In the genomic region with DNA sequence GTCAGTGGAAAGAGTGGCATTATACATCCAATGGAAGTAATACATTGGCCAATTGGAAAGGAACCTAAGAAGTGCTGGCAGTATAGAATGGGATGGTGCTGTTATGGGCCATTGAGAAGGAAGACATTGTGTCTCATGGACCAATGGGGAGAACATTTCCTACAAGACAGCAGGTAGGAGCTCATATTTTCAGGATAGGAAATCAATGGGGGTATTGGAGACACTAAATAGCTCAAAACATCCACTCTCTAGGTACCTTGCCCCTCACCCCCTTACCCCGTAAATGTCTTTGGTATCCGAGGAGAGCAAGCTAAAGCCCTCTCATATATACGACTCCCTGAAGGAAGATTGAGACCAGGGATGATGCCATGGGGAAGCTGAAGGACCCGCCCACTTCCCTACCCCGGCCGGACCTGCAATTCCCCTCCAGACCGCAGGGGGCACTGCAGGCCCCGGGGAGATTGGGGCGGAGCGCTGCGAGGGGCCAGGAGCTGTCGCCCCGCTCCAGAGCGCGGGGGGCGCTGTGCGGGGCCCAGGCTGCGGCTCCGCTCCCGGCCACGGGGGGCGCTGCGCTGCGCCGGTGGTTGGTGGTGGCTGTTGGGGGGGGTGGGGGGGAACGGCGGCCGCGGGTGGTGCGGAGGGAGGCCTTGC, we compare ENCODE assay signal across 8 cellular contexts. TPM values are rescaled to one million over a fixed set of nuclear protein-coding genes. Genes with fewer than 3 reads are reported as not detected.
DNase-seq lines count a peak whose midpoint lies in the region; ATAC-seq lines count a peak whose summit lies in the region.

A gene with protein sequence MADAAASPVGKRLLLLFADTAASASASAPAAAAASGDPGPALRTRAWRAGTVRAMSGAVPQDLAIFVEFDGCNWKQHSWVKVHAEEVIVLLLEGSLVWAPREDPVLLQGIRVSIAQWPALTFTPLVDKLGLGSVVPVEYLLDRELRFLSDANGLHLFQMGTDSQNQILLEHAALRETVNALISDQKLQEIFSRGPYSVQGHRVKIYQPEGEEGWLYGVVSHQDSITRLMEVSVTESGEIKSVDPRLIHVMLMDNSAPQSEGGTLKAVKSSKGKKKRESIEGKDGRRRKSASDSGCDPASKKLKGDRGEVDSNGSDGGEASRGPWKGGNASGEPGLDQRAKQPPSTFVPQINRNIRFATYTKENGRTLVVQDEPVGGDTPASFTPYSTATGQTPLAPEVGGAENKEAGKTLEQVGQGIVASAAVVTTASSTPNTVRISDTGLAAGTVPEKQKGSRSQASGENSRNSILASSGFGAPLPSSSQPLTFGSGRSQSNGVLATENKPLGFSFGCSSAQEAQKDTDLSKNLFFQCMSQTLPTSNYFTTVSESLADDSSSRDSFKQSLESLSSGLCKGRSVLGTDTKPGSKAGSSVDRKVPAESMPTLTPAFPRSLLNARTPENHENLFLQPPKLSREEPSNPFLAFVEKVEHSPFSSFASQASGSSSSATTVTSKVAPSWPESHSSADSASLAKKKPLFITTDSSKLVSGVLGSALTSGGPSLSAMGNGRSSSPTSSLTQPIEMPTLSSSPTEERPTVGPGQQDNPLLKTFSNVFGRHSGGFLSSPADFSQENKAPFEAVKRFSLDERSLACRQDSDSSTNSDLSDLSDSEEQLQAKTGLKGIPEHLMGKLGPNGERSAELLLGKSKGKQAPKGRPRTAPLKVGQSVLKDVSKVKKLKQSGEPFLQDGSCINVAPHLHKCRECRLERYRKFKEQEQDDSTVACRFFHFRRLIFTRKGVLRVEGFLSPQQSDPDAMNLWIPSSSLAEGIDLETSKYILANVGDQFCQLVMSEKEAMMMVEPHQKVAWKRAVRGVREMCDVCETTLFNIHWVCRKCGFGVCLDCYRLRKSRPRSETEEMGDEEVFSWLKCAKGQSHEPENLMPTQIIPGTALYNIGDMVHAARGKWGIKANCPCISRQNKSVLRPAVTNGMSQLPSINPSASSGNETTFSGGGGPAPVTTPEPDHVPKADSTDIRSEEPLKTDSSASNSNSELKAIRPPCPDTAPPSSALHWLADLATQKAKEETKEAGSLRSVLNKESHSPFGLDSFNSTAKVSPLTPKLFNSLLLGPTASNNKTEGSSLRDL (N-terminal part only) (plus strand): TSS at position 615 of the 651 bp plus-strand sequence. CDS start 111 bp downstream, outside the sequence.

- peaks cover 11% of the 10 kb centered on the region for H3K36me3 ChIP-seq in CD4-positive, CD25-positive, alpha-beta regulatory T cell (ENCODE audit: control insufficient read depth, insufficient read depth, low read length)
- H3K36me3 ChIP-seq in effector memory CD4-positive, alpha-beta T cell (ENCODE audit: control insufficient read depth, insufficient read depth, low read length), result peaks cover 4% of the 10 kb centered on the region

- H3K4me1 Mint-ChIP-seq in CD4-positive, CD25-positive, alpha-beta regulatory T cell, result peaks cover 22 to 52% (median 34%) of the 10 kb centered on the region in 4 donors
- peaks cover 42% of the 10 kb centered on the region for H3K4me1 Mint-ChIP-seq in memory B cell

- peak; percentile 89 to 91 for ATAC-seq in CD4-positive, CD25-positive, alpha-beta regulatory T cell (ENCODE audit: low read depth in 2 of 2)
- ATAC-seq in GM19397 (IDR thresholded peaks at IDR 0.05; ENCODE audit: unreplicated experiment) (peak; percentile 67), HG03565 (IDR thresholded peaks at IDR 0.05; ENCODE audit: unreplicated experiment) (peak; percentile 44), memory B cell (ENCODE audit: low read depth) (peak; percentile 74)

- peaks cover 0 to 5% (median 0%) of the 10 kb centered on the region in 7 donors for H3K9me3 Mint-ChIP-seq in CD4-positive, CD25-positive, alpha-beta regulatory T cell
- H3K9me3 Mint-ChIP-seq in memory B cell, result peaks cover 4% of the 10 kb centered on the region

- peak within 1 kb of the TSS; percentile 91 for H3K4me3 ChIP-seq in CD4-positive, CD25-positive, alpha-beta regulatory T cell (ENCODE audit: low read depth, low read length)
- H3K4me3 ChIP-seq in effector memory CD4-positive, alpha-beta T cell (ENCODE audit: insufficient read depth, low read depth, low read length, poor library complexity, severe bottlenecking), result peak within 1 kb of the TSS; percentile 89

- no peaks in the 10 kb centered on the region for H3K27me3 ChIP-seq in CD4-positive, CD25-positive, alpha-beta regulatory T cell (ENCODE audit: control insufficient read depth, insufficient read depth, low read length)
- no peaks in the 10 kb centered on the region for H3K27me3 ChIP-seq in effector memory CD4-positive, alpha-beta T cell (replicated peaks; ENCODE audit: control insufficient read depth, insufficient read depth, low read length, poor library complexity, severe bottlenecking)

- peak; percentile 83 to 94 (median 89) for DNase-seq in CD4-positive, CD25-positive, alpha-beta regulatory T cell
- peak; percentile 30 for DNase-seq in NK-92 (lab: John Stamatoyannopoulos, UW; ENCODE audit: unreplicated experiment)
- DNase-seq in activated CD8-positive, alpha-beta memory T cell treated with anti-CD3 and anti-CD28 coated beads for 24 hours, result peak; percentile 99
- peak; percentile 85 to 88 (median 86) for DNase-seq in effector memory CD4-positive, alpha-beta T cell
- peak; percentile 99 to 100 for DNase-seq in memory B cell (ENCODE audit: low spot score in 2 of 2)
- peak; percentile 79 for DNase-seq in stimulated activated CD8-positive, alpha-beta memory T cell treated with anti-CD3 and anti-CD28 coated beads, Interleukin-12 subunit alpha, Interleukin-12 subunit beta, amount 100 ng/mL, for 1 hour (ENCODE audit: low read depth)

- H3K4me3 Mint-ChIP-seq in CD4-positive, CD25-positive, alpha-beta regulatory T cell, result peak within 1 kb of the TSS; percentile 91 to 98 (median 95)
- peak within 1 kb of the TSS; percentile 95 for H3K4me3 Mint-ChIP-seq in memory B cell

- H3K4me1 ChIP-seq in CD4-positive, CD25-positive, alpha-beta regulatory T cell (ENCODE audit: control insufficient read depth, insufficient read depth, low read length, poor library complexity, severe bottlenecking), result peaks cover 30% of the 10 kb centered on the region
- peaks cover 15% of the 10 kb centered on the region for H3K4me1 ChIP-seq in effector memory CD4-positive, alpha-beta T cell (ENCODE audit: control insufficient read depth, insufficient read depth, low read length, poor library complexity, severe bottlenecking)

- peaks cover 10% of the 10 kb centered on the region for H3K36me3 Mint-ChIP-seq in CD4-positive, CD25-positive, alpha-beta regulatory T cell
- H3K36me3 Mint-ChIP-seq in memory B cell, result peaks cover 6% of the 10 kb centered on the region

- peak within 1 kb of the TSS; percentile 87 for H3K27ac ChIP-seq in CD4-positive, CD25-positive, alpha-beta regulatory T cell (ENCODE audit: insufficient read depth, low read length, poor library complexity, severe bottlenecking)
- H3K27ac ChIP-seq in effector memory CD4-positive, alpha-beta T cell (ENCODE audit: insufficient read depth, low read length, poor library complexity, severe bottlenecking), result peak within 1 kb of the TSS; percentile 81

- peak within 1 kb of the TSS; percentile 92 to 97 (median 93) for H3K27ac Mint-ChIP-seq in CD4-positive, CD25-positive, alpha-beta regulatory T cell
- peak within 1 kb of the TSS; percentile 94 for H3K27ac Mint-ChIP-seq in memory B cell

- H3K27me3 Mint-ChIP-seq in CD4-positive, CD25-positive, alpha-beta regulatory T cell, result no peaks in the 10 kb centered on the region
- no peaks in the 10 kb centered on the region for H3K27me3 Mint-ChIP-seq in memory B cell

- H3K9me3 ChIP-seq in CD4-positive, CD25-positive, alpha-beta regulatory T cell (ENCODE audit: control insufficient read depth in 2 of 2, low read length in 2 of 2), result no peaks in the 10 kb centered on the region
- no peaks in the 10 kb centered on the region for H3K9me3 ChIP-seq in effector memory CD4-positive, alpha-beta T cell (ENCODE audit: control insufficient read depth, low read length)

RNA-seq across cellular contexts. Expression of the gene that starts here (rescaled TPM):
- 77.1 TPM for total RNA-seq in CD4-positive, CD25-positive, alpha-beta regulatory T cell
- polyA plus RNA-seq in CD4-positive, CD25-positive, alpha-beta regulatory T cell, result 10 to 100 TPM; 12.8 to 15.4 (median 13.5) TPM

Comparison
In these comparisons a context has a peak if more than half of its experiments do, and no peak if none do; other contexts are left out.
1. Peak in every context shown above with its lines: DNase-seq, ATAC-seq, H3K4me3 ChIP-seq and H3K27ac ChIP-seq.
2. DNase-seq: peak in every context shown above with its lines; median percentile 100 in memory B cell; 99 in activated CD8-positive, alpha-beta memory T cell treated with anti-CD3 and anti-CD28 coated beads for 24 hours; 89 in CD4-positive, CD25-positive, alpha-beta regulatory T cell; 86 in effector memory CD4-positive, alpha-beta T cell; 79 in stimulated activated CD8-positive, alpha-beta memory T cell treated with anti-CD3 and anti-CD28 coated beads, Interleukin-12 subunit alpha, Interleukin-12 subunit beta, amount 100 ng/mL, for 1 hour; 30 in NK-92.